In the genomic region with DNA sequence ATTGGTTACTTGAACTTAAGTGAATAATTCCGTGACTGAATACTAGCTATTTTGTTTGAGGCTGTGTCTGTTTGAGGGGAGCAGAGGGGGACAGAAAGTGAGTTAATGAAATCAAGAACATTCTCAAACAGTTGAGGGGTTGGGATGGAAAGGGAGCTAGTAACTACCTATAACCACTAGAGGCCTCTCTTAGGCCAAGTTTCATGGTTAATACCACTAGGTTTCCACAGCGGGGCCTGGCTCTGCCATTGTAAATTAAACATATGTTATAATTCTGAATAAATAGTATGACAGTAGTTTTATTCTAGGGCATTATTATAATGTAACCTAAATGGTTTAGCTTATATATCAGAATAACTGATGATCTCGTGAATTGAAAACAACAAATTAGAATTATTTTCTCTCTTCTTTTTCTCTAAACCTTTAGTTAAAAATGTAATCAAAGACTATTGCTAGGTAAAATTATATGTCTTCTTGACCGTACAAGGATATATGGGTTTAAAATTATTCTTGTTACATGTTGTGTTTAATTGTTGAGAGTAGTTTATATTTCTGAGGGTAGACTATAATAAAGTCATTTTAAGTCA, we compare ENCODE assay signal across 8 cellular contexts.
DNase-seq lines count a peak whose midpoint lies in the region; ATAC-seq lines count a peak whose summit lies in the region.

No MANE protein-coding gene starts in this region.

- no peaks in the 10 kb centered on the region for H3K36me3 Mint-ChIP-seq in activated CD4-positive, alpha-beta T cell treated with anti-CD3 and anti-CD28 coated beads, Interleukin-2, amount 10 ng/mL, durations not matched to agents 24 days and 14 days (ENCODE audit: low read depth)

- DNase-seq in DMS114 treated with DMSO at 0.1 percent for 48 hours (lab: John Stamatoyannopoulos, UW; ENCODE audit: unreplicated experiment) (peak; percentile 41), NCI-H2227 (lab: John Stamatoyannopoulos, UW; ENCODE audit: unreplicated experiment) (peak; percentile 36), head of caudate nucleus (peak in 31 of 42 donors; percentile 9 to 74 (median 38)), retina (peak; percentile 21), islet precursor cell (no peak)
- DNase-seq in activated CD4-positive, alpha-beta T cell treated with anti-CD3 and anti-CD28 coated beads, Interleukin-2, amount 10 ng/mL, durations not matched to agents 24 days and 14 days = peak; percentile 60

- intact Hi-C loops in activated CD4-positive, alpha-beta T cell treated with anti-CD3 and anti-CD28 coated beads, Interleukin-2, amount 10 ng/mL, durations not matched to agents 24 days and 14 days (cut with micrococcal nuclease) = loop anchor here (10.0 kb wide), 1 partner anchor 130 kb away; no protein-coding TSS in a partner anchor
- intact Hi-C loops in head of caudate nucleus (cut with DNase I) = no loop called here

- H3K27ac Mint-ChIP-seq in activated CD4-positive, alpha-beta T cell treated with anti-CD3 and anti-CD28 coated beads, Interleukin-2, amount 10 ng/mL, durations not matched to agents 24 days and 14 days = no peak overlapping the region

- H3K4me1 Mint-ChIP-seq in activated CD4-positive, alpha-beta T cell treated with anti-CD3 and anti-CD28 coated beads, Interleukin-2, amount 10 ng/mL, durations not matched to agents 24 days and 14 days = peaks cover 4% of the 10 kb centered on the region

- H3K4me3 Mint-ChIP-seq in activated CD4-positive, alpha-beta T cell treated with anti-CD3 and anti-CD28 coated beads, Interleukin-2, amount 10 ng/mL, durations not matched to agents 24 days and 14 days = no peak overlapping the region

- ATAC-seq in GM19395 (IDR thresholded peaks at IDR 0.05; ENCODE audit: unreplicated experiment) (peak; percentile 90), HG03175 (IDR thresholded peaks at IDR 0.05; ENCODE audit: unreplicated experiment) (peak; percentile 95)

- no peaks in the 10 kb centered on the region for H3K9me3 Mint-ChIP-seq in activated CD4-positive, alpha-beta T cell treated with anti-CD3 and anti-CD28 coated beads, Interleukin-2, amount 10 ng/mL, durations not matched to agents 24 days and 14 days

- H3K27me3 Mint-ChIP-seq in activated CD4-positive, alpha-beta T cell treated with anti-CD3 and anti-CD28 coated beads, Interleukin-2, amount 10 ng/mL, durations not matched to agents 24 days and 14 days = no peaks in the 10 kb centered on the region
